Comparison of ENCODE assay signal across 18 cellular contexts in genomic region chr5:33369470-33370134, GRCh38.
DNase-seq lines count a peak whose midpoint lies in the region; ATAC-seq and TF ChIP-seq lines count a peak whose summit lies in the region.
"Had no signal": no experiment of that assay in that cellular context is flagged by ENCODE, and none has a peak within 500 bp of the region (broad histone marks: within the 10 kb centered on the region; RNA-seq: fewer than 3 reads in every experiment).

No MANE protein-coding gene starts in this region.

- TF ChIP-seq CTCF in brain microvascular endothelial cell (IDR thresholded peaks at IDR 0.05; ENCODE audit: low read depth, low read length, missing control alignments) = no peak

- ATAC-seq in Right ventricle myocardium inferior (peak; percentile 72), left cardiac atrium (no peak), GM19467 (IDR thresholded peaks at IDR 0.05; ENCODE audit: unreplicated experiment) (no peak), GM21360 (IDR thresholded peaks at IDR 0.05; ENCODE audit: unreplicated experiment) (no peak)
- ATAC-seq: K562; Panc1; stimulated activated effector memory CD8-positive, alpha-beta T cell treated with anti-CD3 and anti-CD28 coated beads, Interleukin-12 subunit alpha, Interleukin-12 subunit beta, amount 100 ng/mL, for 72 hours had no signal

- no peak overlapping the region for H3K4me3 ChIP-seq in brain microvascular endothelial cell (ENCODE audit: low read depth, low read length)
- H3K4me3 ChIP-seq: K562, tibial nerve had no signal

- intact Hi-C loops in Right ventricle myocardium inferior (cut with DNase I) (loop anchor here (2.0 kb wide), 1 partner anchor 71 kb away; no protein-coding TSS in a partner anchor), left cardiac atrium (cut with DNase I) (no loop called here)

- no peak for DNase-seq in Right ventricle myocardium inferior (ENCODE audit: missing footprints)
- no peak for DNase-seq in left cardiac atrium
- no peak for DNase-seq in brain microvascular endothelial cell
- DNase-seq in lung microvascular endothelial cell (ENCODE audit: low read depth in 2 of 2) = peak; percentile 5 to 37
- DNase-seq in stimulated activated CD4-positive, alpha-beta T cell treated with anti-CD3 and anti-CD28 coated beads, Interleukin-4, amount 100 ng/mL, for 24 hours = no peak
- no peak for DNase-seq in HuH-7 (ENCODE audit: low spot score)
- DNase-seq: activated naive CD4-positive, alpha-beta T cell treated with anti-CD3 and anti-CD28 coated beads for 36 hours; NCI-H1105; NCI-H2107; NCI-H748 treated with DMSO at 0.1 percent for 48 hours had no signal

- peak overlapping the region; percentile 23 for H3K27ac ChIP-seq in brain microvascular endothelial cell
- H3K27ac ChIP-seq: HL-60, parathyroid adenoma had no signal

- H3K27me3 ChIP-seq in brain microvascular endothelial cell (replicated peaks) = no peaks in the 10 kb centered on the region
- H3K27me3 ChIP-seq: tibial nerve had no signal

- in situ Hi-C loops in brain microvascular endothelial cell (cut with HindIII; ENCODE audit: low pct_ligation_motif_present, low sequenced_read_pairs) = no loop called here

- no peaks in the 10 kb centered on the region for H3K36me3 ChIP-seq in brain microvascular endothelial cell (replicated peaks)
- H3K36me3 ChIP-seq: tibial nerve had no signal

Comparison
In these comparisons a context has a peak if more than half of its experiments do, and no peak if none do; other contexts are left out.
1. DNase-seq: peak in lung microvascular endothelial cell (2 of 2); none in Right ventricle myocardium inferior (single experiment), left cardiac atrium (single experiment), brain microvascular endothelial cell (single experiment), stimulated activated CD4-positive, alpha-beta T cell treated with anti-CD3 and anti-CD28 coated beads, Interleukin-4, amount 100 ng/mL, for 24 hours (single experiment) and HuH-7 (single experiment).